Comparison of ENCODE assay signal across 38 cellular contexts in the genomic region with DNA sequence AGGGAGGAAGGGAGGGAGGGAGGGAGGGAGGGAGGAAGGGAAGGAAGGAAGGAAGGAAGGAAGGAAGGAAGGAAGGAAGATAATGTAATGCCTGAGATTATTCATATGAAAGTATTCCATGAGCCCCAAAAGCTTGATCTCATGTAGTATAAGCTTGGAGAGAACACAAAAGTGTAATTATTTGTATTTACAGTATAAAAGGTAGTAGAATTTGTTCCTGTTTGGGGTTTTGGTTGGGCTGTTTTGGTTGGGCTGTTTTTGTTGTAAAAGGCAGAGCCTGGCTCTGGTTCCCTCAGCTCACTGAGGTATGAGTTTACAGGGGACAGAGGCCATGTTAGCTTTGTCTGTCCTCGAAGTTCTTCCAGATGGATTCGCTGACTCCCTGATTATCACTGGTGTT. TPM values are rescaled to one million over a fixed set of nuclear protein-coding genes. Genes with fewer than 3 reads are reported as not detected.
"Had no signal": no experiment of that assay in that cellular context is flagged by ENCODE, and none has a peak within 500 bp of the region (broad histone marks: within the 10 kb centered on the region; RNA-seq: fewer than 3 reads in every experiment).

No MANE protein-coding gene starts in this region.

- H3K27me3 ChIP-seq: body of pancreas, brain microvascular endothelial cell, breast epithelium had no signal

- H3K4me3 Mint-ChIP-seq: activated B cell treated with CpG ODN at 0.5 μM for 24 hours; activated CD4-positive, alpha-beta memory T cell treated with anti-CD3 and anti-CD28 coated beads for 36 hours; activated CD4-positive, alpha-beta T cell treated with anti-CD3 and anti-CD28 coated beads, Interleukin-2, amount 10 ng/mL, durations not matched to agents 24 days and 14 days; activated CD8-positive, alpha-beta memory T cell treated with anti-CD3 and anti-CD28 coated beads, Interleukin-2, amount 10 ng/mL, durations not matched to agents 7 days and 5 days; activated CD8-positive, alpha-beta T cell treated with anti-CD3 and anti-CD28 coated beads for 36 hours; activated naive CD4-positive, alpha-beta T cell treated with anti-CD3 and anti-CD28 coated beads for 36 hours; activated naive CD8-positive, alpha-beta T cell treated with anti-CD3 and anti-CD28 coated beads for 36 hours; activated T-cell treated with anti-CD3 and anti-CD28 coated beads, Interleukin-2, amount 50 U/mL, for 24 hours; activated T-helper 17 cell treated with anti-CD3 and anti-CD28 coated beads, Interleukin-2, amount 50 U/mL, for 72 hours; T-helper 1 cell treated with Interleukin-12 subunit alpha and Interleukin-12 subunit beta and Interleukin-4 antibody, amounts not matched to agents 30 μg/mL and 1 μg/mL, for 36 hours; T-helper 2 cell treated with Interferon-gamma antibody and Interleukin-4, amounts not matched to agents 5 μg/mL and 100 μg/mL, for 36 hours had no signal

- H3K4me1 Mint-ChIP-seq: activated B cell treated with CpG ODN at 0.5 μM for 24 hours had no signal

- FAIRE-seq: astrocyte, colon, TTC549 had no signal

- ATAC-seq: activated CD8-positive, alpha-beta memory T cell treated with anti-CD3 and anti-CD28 coated beads, Interleukin-2, amount 10 ng/mL, durations not matched to agents 7 days and 5 days; activated CD8-positive, alpha-beta T cell treated with anti-CD3 and anti-CD28 coated beads for 36 hours; activated naive CD4-positive, alpha-beta T cell treated with anti-CD3 and anti-CD28 coated beads, Interleukin-2, amount 50 U/mL, for 72 hours; activated T-helper 17 cell treated with anti-CD3 and anti-CD28 coated beads, Interleukin-2, amount 50 U/mL, for 72 hours; body of pancreas had no signal

- H3K27ac ChIP-seq: adrenal gland, body of pancreas, brain microvascular endothelial cell, breast epithelium, VCaP had no signal

- H3K4me3 ChIP-seq: adrenal gland, body of pancreas, breast epithelium had no signal

- H3K9me3 Mint-ChIP-seq: activated B cell treated with CpG ODN at 0.5 μM for 24 hours; activated CD4-positive, alpha-beta memory T cell treated with anti-CD3 and anti-CD28 coated beads for 36 hours; activated CD8-positive, alpha-beta T cell treated with anti-CD3 and anti-CD28 coated beads for 36 hours; activated naive CD4-positive, alpha-beta T cell treated with anti-CD3 and anti-CD28 coated beads for 36 hours; activated naive CD8-positive, alpha-beta T cell treated with anti-CD3 and anti-CD28 coated beads for 36 hours; activated T-cell treated with anti-CD3 and anti-CD28 coated beads, Interleukin-2, amount 50 U/mL, for 24 hours; activated T-helper 17 cell treated with anti-CD3 and anti-CD28 coated beads, Interleukin-2, amount 50 U/mL, for 72 hours; T-helper 2 cell treated with Interferon-gamma antibody and Interleukin-4, amounts not matched to agents 5 μg/mL and 100 μg/mL, for 36 hours had no signal

- H3K36me3 Mint-ChIP-seq: activated CD4-positive, alpha-beta memory T cell treated with anti-CD3 and anti-CD28 coated beads for 36 hours; activated CD8-positive, alpha-beta memory T cell treated with anti-CD3 and anti-CD28 coated beads, Interleukin-2, amount 10 ng/mL, durations not matched to agents 7 days and 5 days; activated naive CD8-positive, alpha-beta T cell treated with anti-CD3 and anti-CD28 coated beads for 36 hours had no signal

- H3K4me1 ChIP-seq: adrenal gland, body of pancreas, breast epithelium had no signal

- H3K36me3 ChIP-seq: adrenal gland, brain microvascular endothelial cell, breast epithelium had no signal

- DNase-seq: activated B cell treated with CpG ODN at 0.5 μM for 24 hours; activated CD4-positive, alpha-beta memory T cell treated with anti-CD3 and anti-CD28 coated beads for 36 hours; activated CD4-positive, alpha-beta T cell treated with anti-CD3 and anti-CD28 coated beads for 4 hours; activated CD4-positive, alpha-beta T cell treated with anti-CD3 and anti-CD28 coated beads, Interleukin-2, amount 50 U/mL, for 1 hour; activated CD4-positive, alpha-beta T cell treated with anti-CD3 and anti-CD28 coated beads, Interleukin-2, amount 50 U/mL, for 4 hours; activated CD4-positive, CD25-positive, alpha-beta regulatory T cell treated with anti-CD3 and anti-CD28 coated beads, Interleukin-2, amount 50 U/mL, for 72 hours; activated CD8-positive, alpha-beta memory T cell treated with anti-CD3 and anti-CD28 coated beads for 24 hours; activated CD8-positive, alpha-beta memory T cell treated with anti-CD3 and anti-CD28 coated beads, Interleukin-2, amount 10 ng/mL, durations not matched to agents 7 days and 5 days; activated CD8-positive, alpha-beta memory T cell treated with anti-CD3 and anti-CD28 coated beads, Interleukin-2, amount 50 U/mL, for 48 hours; activated CD8-positive, alpha-beta T cell treated with anti-CD3 and anti-CD28 coated beads for 36 hours; activated effector memory CD4-positive, alpha-beta T cell treated with anti-CD3 and anti-CD28 coated beads, Interleukin-2, amount 50 U/mL, for 16 hours; activated gamma-delta T cell treated with Interleukin-2 at 50 U/mL for 16 hours; activated naive CD4-positive, alpha-beta T cell; activated naive CD4-positive, alpha-beta T cell treated with anti-CD3 and anti-CD28 coated beads for 36 hours; activated naive CD4-positive, alpha-beta T cell treated with anti-CD3 and anti-CD28 coated beads, Interleukin-2, amount 50 U/mL, for 16 hours; activated naive CD8-positive, alpha-beta T cell treated with anti-CD3 and anti-CD28 coated beads for 36 hours; activated T-cell treated with anti-CD3 and anti-CD28 coated beads, Interleukin-2, amount 50 U/mL, for 24 hours; activated T-cell treated with anti-CD3 and anti-CD28 coated beads, Interleukin-2, amount 50 U/mL, for 48 hours; adrenal gland; amniotic stem cell; aorta; body of pancreas; brain microvascular endothelial cell; central memory CD4-positive, alpha-beta T cell; T-helper 2 cell; T-helper 9 cell had no signal

- H3K27ac Mint-ChIP-seq: activated B cell treated with CpG ODN at 0.5 μM for 24 hours; activated CD4-positive, alpha-beta memory T cell treated with anti-CD3 and anti-CD28 coated beads for 36 hours; activated CD4-positive, alpha-beta T cell treated with anti-CD3 and anti-CD28 coated beads, Interleukin-2, amount 10 ng/mL, durations not matched to agents 24 days and 14 days; activated CD8-positive, alpha-beta memory T cell treated with anti-CD3 and anti-CD28 coated beads, Interleukin-2, amount 10 ng/mL, durations not matched to agents 7 days and 5 days; activated CD8-positive, alpha-beta T cell treated with anti-CD3 and anti-CD28 coated beads for 36 hours; activated naive CD4-positive, alpha-beta T cell treated with anti-CD3 and anti-CD28 coated beads for 36 hours; activated naive CD4-positive, alpha-beta T cell treated with anti-CD3 and anti-CD28 coated beads, Interleukin-2, amount 50 U/mL, for 72 hours; activated naive CD8-positive, alpha-beta T cell treated with anti-CD3 and anti-CD28 coated beads for 36 hours; activated T-cell treated with anti-CD3 and anti-CD28 coated beads, Interleukin-2, amount 50 U/mL, for 24 hours; activated T-helper 17 cell treated with anti-CD3 and anti-CD28 coated beads, Interleukin-2, amount 50 U/mL, for 72 hours; T-helper 1 cell treated with Interleukin-12 subunit alpha and Interleukin-12 subunit beta and Interleukin-4 antibody, amounts not matched to agents 30 μg/mL and 1 μg/mL, for 36 hours; T-helper 2 cell treated with Interferon-gamma antibody and Interleukin-4, amounts not matched to agents 5 μg/mL and 100 μg/mL, for 36 hours had no signal

- H3K9me3 ChIP-seq: adrenal gland, body of pancreas, breast epithelium had no signal

RNA-seq across cellular contexts. Expression of gene EBLN1, which starts 45.3 kb away (rescaled TPM):
- total RNA-seq: activated B cell treated with CpG ODN at 0.5 μM for 24 hours; activated CD4-positive, alpha-beta memory T cell treated with anti-CD3 and anti-CD28 coated beads for 36 hours; activated CD4-positive, alpha-beta T cell treated with anti-CD3 and anti-CD28 coated beads, Interleukin-2, amount 10 ng/mL, durations not matched to agents 24 days and 14 days; activated CD8-positive, alpha-beta memory T cell treated with anti-CD3 and anti-CD28 coated beads, Interleukin-2, amount 10 ng/mL, durations not matched to agents 7 days and 5 days; activated CD8-positive, alpha-beta T cell treated with anti-CD3 and anti-CD28 coated beads for 36 hours; activated naive CD4-positive, alpha-beta T cell treated with anti-CD3 and anti-CD28 coated beads for 36 hours; activated naive CD4-positive, alpha-beta T cell treated with anti-CD3 and anti-CD28 coated beads, Interleukin-2, amount 50 U/mL, for 72 hours; activated naive CD8-positive, alpha-beta T cell treated with anti-CD3 and anti-CD28 coated beads for 36 hours; activated T-helper 17 cell treated with anti-CD3 and anti-CD28 coated beads, Interleukin-2, amount 50 U/mL, for 72 hours; adrenal gland; aorta; astrocyte; body of pancreas; breast epithelium; cardiac septum; cerebellum had no signal
- polyA plus RNA-seq: adrenal gland, aorta had no signal
